ENCODE assay signal across 29 cellular contexts in the genomic region with DNA sequence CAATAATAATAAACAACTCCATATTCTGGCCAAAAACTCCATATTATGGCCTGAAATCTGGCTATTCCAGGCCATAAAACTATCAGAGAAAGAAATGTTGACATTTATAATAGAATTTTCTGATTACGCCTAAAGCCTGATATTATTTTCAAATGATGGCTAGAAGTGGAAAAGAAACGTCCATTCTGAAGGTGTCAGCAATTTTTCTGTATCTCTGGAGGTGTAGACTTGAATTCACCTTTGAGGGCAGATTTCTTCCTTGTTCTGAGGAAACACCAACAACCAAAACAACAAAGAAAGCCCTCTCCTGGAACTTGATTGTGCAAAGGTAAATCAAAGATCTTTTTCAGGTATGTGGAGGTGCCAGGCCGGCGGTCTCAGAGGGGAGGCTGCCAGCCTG.
"Had no signal": no experiment of that assay in that cellular context is flagged by ENCODE, and none has a peak within 500 bp of the region (broad histone marks: within the 10 kb centered on the region; RNA-seq: fewer than 3 reads in every experiment).

No MANE protein-coding gene starts in this region.

- H3K36me3 Mint-ChIP-seq: stimulated activated effector memory CD8-positive, alpha-beta T cell treated with anti-CD3 and anti-CD28 coated beads, Interleukin-12 subunit alpha, Interleukin-12 subunit beta, amount 100 ng/mL, for 72 hours; stimulated activated memory B cell treated with anti-CD40 and anti-IgM and Interleukin-4, amounts not matched to agents 10 μg/mL and 1 μg/mL and 100 μg/mL, for 72 hours; stimulated activated naive B cell treated with anti-CD40 and anti-IgM and Interleukin-4, amounts not matched to agents 10 μg/mL and 1 μg/mL and 100 μg/mL, for 72 hours; type B pancreatic cell had no signal

- H3K9me3 Mint-ChIP-seq: stimulated activated effector memory CD8-positive, alpha-beta T cell treated with anti-CD3 and anti-CD28 coated beads, Interleukin-12 subunit alpha, Interleukin-12 subunit beta, amount 100 ng/mL, for 72 hours had no signal

- H3K27me3 Mint-ChIP-seq: type B pancreatic cell had no signal

- ATAC-seq: stimulated activated effector memory CD8-positive, alpha-beta T cell treated with anti-CD3 and anti-CD28 coated beads, Interleukin-12 subunit alpha, Interleukin-12 subunit beta, amount 100 ng/mL, for 72 hours; stimulated activated memory B cell treated with anti-CD40 and anti-IgM and Interleukin-4, amounts not matched to agents 10 μg/mL and 1 μg/mL and 100 μg/mL, for 72 hours; stimulated activated naive B cell treated with anti-CD40 and anti-IgM and Interleukin-4, amounts not matched to agents 10 μg/mL and 1 μg/mL and 100 μg/mL, for 72 hours; stimulated activated naive CD8-positive, alpha-beta T cell treated with anti-CD3 and anti-CD28 coated beads, Interleukin-15, amount 100 ng/mL, for 72 hours; stimulated activated naive CD8-positive, alpha-beta T cell treated with anti-CD3 and anti-CD28 coated beads, Interleukin-15, Interleukin-2, amounts not matched to agents 100 U/mL and 50 U/mL, for 24 hours; upper lobe of right lung had no signal

- H3K4me1 Mint-ChIP-seq: stimulated activated effector memory CD8-positive, alpha-beta T cell treated with anti-CD3 and anti-CD28 coated beads, Interleukin-12 subunit alpha, Interleukin-12 subunit beta, amount 100 ng/mL, for 72 hours had no signal

- FAIRE-seq: urothelium cell line had no signal

- H3K27me3 ChIP-seq: stomach, suprapubic skin, testis, thyroid gland, tibial artery, tibial nerve, transverse colon, upper lobe of left lung, upper lobe of right lung, uterus, vagina had no signal

- H3K9me3 ChIP-seq: stomach, suprapubic skin, testis, thoracic aorta, thyroid gland, tibial artery, tibial nerve, transverse colon, upper lobe of left lung, upper lobe of right lung, uterus, vagina had no signal

- H3K36me3 ChIP-seq: stomach, suprapubic skin, thoracic aorta, thyroid gland, tibial artery, tibial nerve, transverse colon, upper lobe of left lung, upper lobe of right lung, uterus, vagina had no signal

- H3K27ac ChIP-seq: stomach, suprapubic skin, testis, thoracic aorta, thyroid gland, tibial artery, tibial nerve, transverse colon, upper lobe of left lung, upper lobe of right lung, uterus, vagina had no signal

- DNase-seq: stimulated activated CD4-positive, alpha-beta T cell treated with anti-CD3 and anti-CD28 coated beads, Interleukin-2, amount 100 ng/mL, for 48 hours; stimulated activated CD4-positive, alpha-beta T cell treated with anti-CD3 and anti-CD28 coated beads, Interleukin-4, amount 100 ng/mL, for 1 hour; stimulated activated CD4-positive, alpha-beta T cell treated with anti-CD3 and anti-CD28 coated beads, Interleukin-4, amount 100 ng/mL, for 24 hours; stimulated activated CD4-positive, alpha-beta T cell treated with anti-CD3 and anti-CD28 coated beads, Interleukin-4, amount 100 ng/mL, for 4 hours; stimulated activated CD8-positive, alpha-beta memory T cell treated with anti-CD3 and anti-CD28 coated beads, Interleukin-4, amount 100 ng/mL, for 48 hours; stimulated activated naive B cell treated with anti-CD40 and anti-IgM and Interleukin-4, amounts not matched to agents 10 μg/mL and 1 μg/mL and 100 μg/mL, for 72 hours; stimulated activated naive CD4-positive, alpha-beta T cell; stimulated activated naive CD4-positive, alpha-beta T cell treated with Interleukin-2 at 50 U/mL for 16 hours; stimulated activated naive CD8-positive, alpha-beta T cell treated with anti-CD3 and anti-CD28 coated beads, Interleukin-15, amount 100 ng/mL, for 72 hours; stimulated activated naive CD8-positive, alpha-beta T cell treated with anti-CD3 and anti-CD28 coated beads, Interleukin-15, Interleukin-2, amounts not matched to agents 100 U/mL and 50 U/mL, for 24 hours; stomach; substantia nigra; testis; thyroid gland; tibial artery; transverse colon; trophoblast cell; upper lobe of right lung; uterus had no signal

- H3K4me3 ChIP-seq: stomach, suprapubic skin, testis, thoracic aorta, thyroid gland, tibial artery, tibial nerve, transverse colon, upper lobe of left lung, upper lobe of right lung, uterus, vagina had no signal

- H3K4me1 ChIP-seq: stomach, suprapubic skin, testis, tibial artery, transverse colon, upper lobe of left lung, upper lobe of right lung, uterus, vagina had no signal

- H3K4me3 Mint-ChIP-seq: stimulated activated effector memory CD8-positive, alpha-beta T cell treated with anti-CD3 and anti-CD28 coated beads, Interleukin-12 subunit alpha, Interleukin-12 subunit beta, amount 100 ng/mL, for 72 hours; stimulated activated memory B cell treated with anti-CD40 and anti-IgM and Interleukin-4, amounts not matched to agents 10 μg/mL and 1 μg/mL and 100 μg/mL, for 72 hours; stimulated activated naive B cell treated with anti-CD40 and anti-IgM and Interleukin-4, amounts not matched to agents 10 μg/mL and 1 μg/mL and 100 μg/mL, for 72 hours; stimulated activated naive CD8-positive, alpha-beta T cell treated with anti-CD3 and anti-CD28 coated beads, Interleukin-15, amount 100 ng/mL, for 72 hours; stimulated activated naive CD8-positive, alpha-beta T cell treated with anti-CD3 and anti-CD28 coated beads, Interleukin-15, Interleukin-2, amounts not matched to agents 100 ng/mL and 50 ng/mL, for 24 hours; type B pancreatic cell had no signal

- H3K27ac Mint-ChIP-seq: stimulated activated effector memory CD8-positive, alpha-beta T cell treated with anti-CD3 and anti-CD28 coated beads, Interleukin-12 subunit alpha, Interleukin-12 subunit beta, amount 100 ng/mL, for 72 hours; stimulated activated memory B cell treated with anti-CD40 and anti-IgM and Interleukin-4, amounts not matched to agents 10 μg/mL and 1 μg/mL and 100 μg/mL, for 72 hours; stimulated activated naive B cell treated with anti-CD40 and anti-IgM and Interleukin-4, amounts not matched to agents 10 μg/mL and 1 μg/mL and 100 μg/mL, for 72 hours; stimulated activated naive CD8-positive, alpha-beta T cell treated with anti-CD3 and anti-CD28 coated beads, Interleukin-15, amount 100 ng/mL, for 72 hours; stimulated activated naive CD8-positive, alpha-beta T cell treated with anti-CD3 and anti-CD28 coated beads, Interleukin-15, Interleukin-2, amounts not matched to agents 100 ng/mL and 50 ng/mL, for 24 hours; type B pancreatic cell had no signal
